10 cellular contexts compared by ENCODE assay signal in the genomic region with DNA sequence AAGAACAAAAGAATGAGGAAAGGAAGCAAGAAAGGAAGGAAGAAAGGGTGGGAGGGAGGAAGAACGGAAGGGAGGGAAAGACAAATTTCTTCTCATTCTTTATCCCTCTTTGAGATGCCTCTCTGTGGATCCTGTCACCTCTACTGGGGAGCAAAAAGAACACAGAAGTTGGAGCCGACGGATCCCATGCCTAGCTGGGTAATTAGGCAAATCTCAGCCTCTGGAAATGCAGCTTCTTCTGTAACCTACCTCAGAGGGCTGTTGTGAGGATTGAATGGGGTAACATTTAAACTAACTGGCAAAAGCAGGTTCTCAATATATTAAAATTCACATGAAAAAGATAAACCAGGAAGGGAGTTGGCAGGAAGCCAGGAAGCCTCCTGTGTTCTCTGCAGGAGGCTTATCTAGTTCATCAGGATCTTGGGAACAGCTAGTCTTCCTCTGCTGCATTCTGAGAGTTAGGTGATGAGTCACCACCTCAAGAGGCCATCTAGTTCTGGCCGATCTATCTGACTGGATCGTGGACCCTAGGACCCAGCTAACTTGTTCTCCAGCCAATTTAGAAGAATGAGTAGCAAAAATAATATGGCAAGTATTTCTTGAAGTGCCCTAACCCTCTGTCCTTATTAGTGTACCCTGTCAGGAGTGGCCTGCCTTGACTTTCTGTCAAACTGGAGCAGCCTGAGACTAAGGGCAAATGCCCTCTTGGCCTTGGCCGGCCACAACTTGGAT. TPM values are rescaled to one million over a fixed set of nuclear protein-coding genes. Genes with fewer than 3 reads are reported as not detected.
DNase-seq lines count a peak whose midpoint lies in the region; ATAC-seq and TF ChIP-seq lines count a peak whose summit lies in the region.
"Had no signal": no experiment of that assay in that cellular context is flagged by ENCODE, and none has a peak within 500 bp of the region (broad histone marks: within the 10 kb centered on the region; RNA-seq: fewer than 3 reads in every experiment).

No MANE protein-coding gene starts in this region.

- 55 to 64% (median 57%) methylated on average over 6 of the region's 6 CpGs for WGBS in adrenal gland, 4 donors

- TF ChIP-seq POLR2A in adrenal gland (IDR thresholded peaks at IDR 0.05): no peak

- H3K9ac ChIP-seq in HUES48 (ENCODE audit: low read depth, low read length): no peak overlapping the region

- intact Hi-C loops in adrenal gland (cut with DNase I): loop anchor here (10.0 kb wide), 1 partner anchor 305 kb away; no protein-coding TSS in a partner anchor

- no peak for TF ChIP-seq CTCF in adrenal gland (IDR thresholded peaks at IDR 0.05)

- H3K4me3 ChIP-seq in HUES48 (ENCODE audit: low read depth, low read length) (no peak overlapping the region), adrenal gland (no peak overlapping the region)

- H3K27me3 ChIP-seq in HUES48 (ENCODE audit: control insufficient read depth, insufficient read depth, low read length) (no peaks in the 10 kb centered on the region), adrenal gland (no peaks in the 10 kb centered on the region)

- ATAC-seq in HG03354 (IDR thresholded peaks at IDR 0.05; ENCODE audit: poor library complexity, severe bottlenecking, unreplicated experiment): no peak
- no peak for ATAC-seq in HG02840 (IDR thresholded peaks at IDR 0.05; ENCODE audit: low FRiP score, unreplicated experiment)
- no peak for ATAC-seq in GM18520 (IDR thresholded peaks at IDR 0.05; ENCODE audit: unreplicated experiment)

- peak overlapping the region; percentile 71 for H3K27ac ChIP-seq in HUES48 (ENCODE audit: low read depth, low read length)
- no peak overlapping the region for H3K27ac ChIP-seq in adrenal gland
- H3K27ac ChIP-seq: HL-60 had no signal

- H3K4me1 ChIP-seq in HUES48 (ENCODE audit: control insufficient read depth, insufficient read depth, low read length) (peaks cover 8% of the 10 kb centered on the region), adrenal gland (replicated peaks in 1 of 2) (peaks cover 0 to 4% of the 10 kb centered on the region in 2 donors)

- DNase-seq in COLO829 (ENCODE audit: low spot score) (peak; percentile 27), adrenal gland (peak; percentile 19 to 67 (median 38)), kidney glomerular epithelial cell (lab: John Stamatoyannopoulos, UW) (peak; percentile 48)
- DNase-seq in NK-92 treated with Interleukin-12 subunit alpha and Interleukin-12 subunit beta, amount 100 ng/mL, for 24 hours (lab: John Stamatoyannopoulos, UW): no peak
- DNase-seq: hippocampal formation had no signal

- H3K36me3 ChIP-seq in HUES48 (ENCODE audit: control insufficient read depth, insufficient read depth, low read length) (no peaks in the 10 kb centered on the region), adrenal gland (replicated peaks in 1 of 2) (no peaks in the 10 kb centered on the region)

- H3K9me3 ChIP-seq in HUES48 (ENCODE audit: control insufficient read depth, insufficient read depth, low read length) (no peaks in the 10 kb centered on the region), adrenal gland (replicated peaks in 1 of 3) (no peaks in the 10 kb centered on the region)

RNA-seq across cellular contexts. Expression of a gene that starts 15.2 kb away (rescaled TPM):
- under 1 TPM in 1 of 8 donors, not detected in 7; 0.23 TPM for total RNA-seq in adrenal gland
- polyA plus RNA-seq in adrenal gland: under 1 TPM in 1 of 3 donors, not detected in 2; 0.22 TPM
